Comparison of ENCODE assay signal across 13 cellular contexts in genomic region chr7:152048051-152048450, GRCh38.
"Had no signal": no experiment of that assay in that cellular context is flagged by ENCODE, and none has a peak within 500 bp of the region (broad histone marks: within the 10 kb centered on the region; RNA-seq: fewer than 3 reads in every experiment).

No MANE protein-coding gene starts in this region.

- H3K36me3 ChIP-seq: colonic mucosa, esophagus muscularis mucosa, esophagus squamous epithelium, gastrocnemius medialis, gastroesophageal sphincter, heart right ventricle had no signal

- H3K9me3 ChIP-seq: colonic mucosa, esophagus squamous epithelium, gastrocnemius medialis had no signal

- H3K4me1 ChIP-seq: colonic mucosa had no signal

- ATAC-seq: effector memory CD8-positive, alpha-beta T cell; esophagus mucosa; foreskin keratinocyte; gastrocnemius medialis; gastroesophageal sphincter; heart left ventricle; heart right ventricle had no signal

- H3K4me3 ChIP-seq: colonic mucosa, coronary artery, dorsolateral prefrontal cortex, esophagus muscularis mucosa, esophagus squamous epithelium, gastrocnemius medialis, gastroesophageal sphincter, heart left ventricle, heart right ventricle had no signal

- H3K27ac ChIP-seq: colonic mucosa, coronary artery, dorsolateral prefrontal cortex, epithelial cell of prostate, esophagus muscularis mucosa, esophagus squamous epithelium, foreskin keratinocyte, gastrocnemius medialis, gastroesophageal sphincter, heart left ventricle, heart right ventricle had no signal
